ENCODE assay signal across 9 cellular contexts in genomic region chr6:2744206-2744771, GRCh38. TPM values are rescaled to one million over a fixed set of nuclear protein-coding genes. Genes with fewer than 3 reads are reported as not detected.
A peak's percentile ranks its signal among the peaks of the same experiment; 100 is the strongest.
DNase-seq lines count a peak whose midpoint lies in the region; ATAC-seq, FAIRE-seq and TF ChIP-seq lines count a peak whose summit lies in the region.
"Had no signal": no experiment of that assay in that cellular context is flagged by ENCODE, and none has a peak within 500 bp of the region (broad histone marks: within the 10 kb centered on the region; RNA-seq: fewer than 3 reads in every experiment).

No MANE protein-coding gene starts in this region.

- TF ChIP-seq CTCF in H1 (IDR thresholded peaks at IDR 0.05; ENCODE audit: control extremely low read depth in 1 of 3, insufficient read depth in 1 of 3, low read depth in 1 of 3, low read length in 3 of 3) (peak in 2 of 3 experiments; percentile 13 to 35; a peak in 2 of 4 replicates), neural progenitor cell (IDR thresholded peaks at IDR 0.05) (peak; percentile 30), GM10266 (IDR thresholded peaks at IDR 0.05; ENCODE audit: control insufficient read depth, insufficient read depth, low read depth, missing control alignments) (no peak)

- H3K79me2 ChIP-seq in H1 (ENCODE audit: control insufficient read depth in 1 of 2, insufficient read depth in 2 of 2, low read length in 2 of 2) (no peaks in the 10 kb centered on the region), neural progenitor cell (ENCODE audit: low read depth) (no peaks in the 10 kb centered on the region)

- H3K23ac ChIP-seq in H1 (ENCODE audit: insufficient read length): no peak overlapping the region

- no peak overlapping the region for H4K91ac ChIP-seq in H1 (replicated peaks; ENCODE audit: insufficient read length, low read length)

- no peak overlapping the region for H2BK20ac ChIP-seq in H1 (ENCODE audit: low read length)

- H3K14ac ChIP-seq in H1 (ENCODE audit: insufficient read length): no peak overlapping the region

- TF ChIP-seq POLR2A in H1 (IDR thresholded peaks at IDR 0.05; ENCODE audit: control extremely low read depth in 1 of 2, low read depth in 2 of 2, low read length in 2 of 2): no peak

- no peak overlapping the region for H3K56ac ChIP-seq in H1 (replicated peaks; ENCODE audit: insufficient read length, low read depth, low read length)

- peaks cover 0 to 5% (median 4%) of the 10 kb centered on the region in 4 experiments; a peak in 5 of 7 replicates for H3K4me1 ChIP-seq in H1 (replicated peaks in 1 of 4; ENCODE audit: control insufficient read depth in 3 of 4, insufficient read depth in 4 of 4, low read length in 3 of 4)
- peaks cover 35% of the 10 kb centered on the region for H3K4me1 ChIP-seq in neural progenitor cell

- no peak overlapping the region for H2BK5ac ChIP-seq in H1 (ENCODE audit: low read depth, low read length)

- FAIRE-seq in H1 (lab: Jason Lieb, UNC): no peak
- FAIRE-seq: GM18507 had no signal

- H3K9me3 Mint-ChIP-seq in neural progenitor cell: no peaks in the 10 kb centered on the region
- H3K9me3 Mint-ChIP-seq in activated CD8-positive, alpha-beta memory T cell treated with anti-CD3 and anti-CD28 coated beads, Interleukin-2, amount 10 ng/mL, durations not matched to agents 7 days and 5 days (ENCODE audit: low read depth): no peaks in the 10 kb centered on the region

- H3K23me2 ChIP-seq in H1 (ENCODE audit: low read depth, low read length): no peaks in the 10 kb centered on the region

- no peaks in the 10 kb centered on the region for H3K36me3 Mint-ChIP-seq in neural progenitor cell
- H3K36me3 Mint-ChIP-seq in activated CD8-positive, alpha-beta memory T cell treated with anti-CD3 and anti-CD28 coated beads, Interleukin-2, amount 10 ng/mL, durations not matched to agents 7 days and 5 days: no peaks in the 10 kb centered on the region

- H3K27me3 ChIP-seq in H1 (replicated peaks in 1 of 4; ENCODE audit: control insufficient read depth in 3 of 4, extremely low read depth in 1 of 4, insufficient read depth in 3 of 4, low read length in 3 of 4): no peaks in the 10 kb centered on the region; a peak in 1 of 7 replicates
- H3K27me3 ChIP-seq in neural progenitor cell: no peaks in the 10 kb centered on the region

- H3K9me3 ChIP-seq in H1 (ENCODE audit: insufficient read depth in 2 of 2, low read depth in 1 of 2, low read length in 1 of 2): no peaks in the 10 kb centered on the region
- H3K9me3 ChIP-seq in neural progenitor cell (ENCODE audit: low read depth): no peaks in the 10 kb centered on the region

- no peaks in the 10 kb centered on the region for H3K36me3 ChIP-seq in H1 (ENCODE audit: control insufficient read depth in 2 of 4, insufficient read depth in 4 of 4, low read length in 3 of 4)
- no peaks in the 10 kb centered on the region for H3K36me3 ChIP-seq in neural progenitor cell

- H3K27ac ChIP-seq in H1 (ENCODE audit: low read depth, low read length): no peak overlapping the region
- H3K27ac ChIP-seq in neural progenitor cell: no peak overlapping the region

- DNase-seq in GM03348 (ENCODE audit: low spot score): peak; percentile 23
- DNase-seq in NCI-H524 (lab: John Stamatoyannopoulos, UW): peak; percentile 63 to 88
- no peak for DNase-seq in H1 (ENCODE audit: low read depth in 1 of 2, low spot score in 2 of 2)
- no peak for DNase-seq in neural progenitor cell (ENCODE audit: low spot score)
- no peak for DNase-seq in AG08395 (ENCODE audit: low spot score)
- DNase-seq in activated CD8-positive, alpha-beta memory T cell treated with anti-CD3 and anti-CD28 coated beads, Interleukin-2, amount 10 ng/mL, durations not matched to agents 7 days and 5 days: no peak
- no peak for DNase-seq in GM10266 (ENCODE audit: extremely low spot score)

- H4K20me1 ChIP-seq in H1 (replicated peaks in 1 of 2; ENCODE audit: control insufficient read depth in 1 of 2, insufficient read depth in 2 of 2, low read length in 2 of 2) (no peaks in the 10 kb centered on the region), neural progenitor cell (ENCODE audit: low read depth) (no peaks in the 10 kb centered on the region)

- H3K9ac ChIP-seq in H1 (replicated peaks in 1 of 4; ENCODE audit: extremely low read depth in 1 of 4, low read depth in 3 of 4, low read length in 3 of 4) (no peak overlapping the region), neural progenitor cell (no peak overlapping the region)

- H3K4me1 Mint-ChIP-seq in neural progenitor cell: peaks cover 72% of the 10 kb centered on the region
- H3K4me1 Mint-ChIP-seq in activated CD8-positive, alpha-beta memory T cell treated with anti-CD3 and anti-CD28 coated beads, Interleukin-2, amount 10 ng/mL, durations not matched to agents 7 days and 5 days: no peaks in the 10 kb centered on the region

- no peaks in the 10 kb centered on the region for H3K79me1 ChIP-seq in H1 (ENCODE audit: low read depth, low read length)

- no peak for ATAC-seq in HG02884 (IDR thresholded peaks at IDR 0.05; ENCODE audit: unreplicated experiment)
- ATAC-seq in activated CD8-positive, alpha-beta memory T cell treated with anti-CD3 and anti-CD28 coated beads, Interleukin-2, amount 10 ng/mL, durations not matched to agents 7 days and 5 days: no peak

- H3F3A ChIP-seq in neural progenitor cell (ENCODE audit: low read depth): peaks cover 21% of the 10 kb centered on the region

- no peak overlapping the region for H4K8ac ChIP-seq in H1 (ENCODE audit: extremely low read depth, insufficient read depth, low read length)

- POLR2A ChIA-PET in H1 (lab: Charles Lee; ENCODE audit: partially characterized antibody): interaction anchor here (0.6 to 0.9 kb wide), 2 partner anchors 20 to 181 kb away, joined by 3 read pairs; no protein-coding TSS in a partner anchor

- TF ChIP-seq EP300 in H1 (IDR thresholded peaks at IDR 0.05; ENCODE audit: borderline replicate concordance in 1 of 2, low read depth in 2 of 2, low read length in 2 of 2): no peak

- TF ChIP-seq RAD21 in H1 (IDR thresholded peaks at IDR 0.05 in 1 of 2, conservative IDR thresholded peaks at IDR 0.05 in 1 of 2; ENCODE audit: low read depth in 2 of 2, low read length in 2 of 2): peak; percentile 24 to 26; a peak in 3 of 4 replicates

- CTCF ChIA-PET in H1 (lab: Charles Lee; ENCODE audit: partially characterized antibody): interaction anchor here (1.8 to 9.9 kb wide), 2 partner anchors 16 to 208 kb away, joined by 6 to 163 read pairs; no protein-coding TSS in a partner anchor
- CTCF ChIA-PET in activated CD8-positive, alpha-beta memory T cell treated with anti-CD3 and anti-CD28 coated beads, Interleukin-2, amount 10 ng/mL, durations not matched to agents 7 days and 5 days (lab: Charles Lee): no interaction called here

- no peak overlapping the region for H2BK120ac ChIP-seq in H1 (replicated peaks; ENCODE audit: low read depth, low read length)

- H3K27me3 Mint-ChIP-seq in neural progenitor cell (ENCODE audit: insufficient read depth, low read depth): peaks cover 27% of the 10 kb centered on the region
- H3K27me3 Mint-ChIP-seq in activated CD8-positive, alpha-beta memory T cell treated with anti-CD3 and anti-CD28 coated beads, Interleukin-2, amount 10 ng/mL, durations not matched to agents 7 days and 5 days: peaks cover 15% of the 10 kb centered on the region

- H2AFZ ChIP-seq in H1 (ENCODE audit: low read length) (0 out of 2 replicates have a peak overlapping the region, but pooled peaks have one; percentile 14), neural progenitor cell (replicated peaks) (no peak overlapping the region)

- WGBS in H1 (ENCODE audit: extremely low coverage in 1 of 2, insufficient coverage in 1 of 2, insufficient read length in 1 of 2, insufficient replicate concordance in 2 of 2, low coverage in 1 of 2, low lambda C conversion rate in 2 of 2, missing lambda C conversion rate in 1 of 2), 2 experiments: 84% methylated on average over 9 of the region's 9 CpGs; no CpG with 5 or more reads in 1 of the 2 experiments

- H3K4me2 ChIP-seq in H1 (ENCODE audit: insufficient read depth in 1 of 2, low read depth in 2 of 2, low read length in 2 of 2): no peak overlapping the region
- H3K4me2 ChIP-seq in neural progenitor cell: no peak overlapping the region

- H3K4me3 ChIP-seq in H1 (ENCODE audit: extremely low read depth in 1 of 4, insufficient read depth in 2 of 4, low read depth in 3 of 4, low read length in 4 of 4) (no peak overlapping the region), neural progenitor cell (no peak overlapping the region)

- no peak overlapping the region for H2BK12ac ChIP-seq in H1 (ENCODE audit: low read depth, low read length)

- H2BK15ac ChIP-seq in H1 (ENCODE audit: low read length): no peak overlapping the region

- no peak overlapping the region for H4K5ac ChIP-seq in H1 (ENCODE audit: insufficient read length, low read depth, low read length)

- H3K18ac ChIP-seq in H1 (ENCODE audit: extremely low read depth, low read length): no peak overlapping the region

- H3K4ac ChIP-seq in H1 (replicated peaks; ENCODE audit: insufficient read length, low read depth, low read length): no peak overlapping the region

- no peak overlapping the region for H2AK5ac ChIP-seq in H1 (ENCODE audit: low read depth, low read length)

- H3K27ac Mint-ChIP-seq in neural progenitor cell: peak overlapping the region; percentile 85
- H3K27ac Mint-ChIP-seq in activated CD8-positive, alpha-beta memory T cell treated with anti-CD3 and anti-CD28 coated beads, Interleukin-2, amount 10 ng/mL, durations not matched to agents 7 days and 5 days: no peak overlapping the region

- peak overlapping the region; percentile 19 for H3K4me3 Mint-ChIP-seq in neural progenitor cell
- no peak overlapping the region for H3K4me3 Mint-ChIP-seq in activated CD8-positive, alpha-beta memory T cell treated with anti-CD3 and anti-CD28 coated beads, Interleukin-2, amount 10 ng/mL, durations not matched to agents 7 days and 5 days

RNA-seq across cellular contexts. Expression of gene MYLK4, which starts 6.4 kb away (rescaled TPM):
- 0.13 and 0.17 TPM in 2 replicates for total RNA-seq in H1 (2021; fragmentation: NEBNext Ultra II Directional; extraction: Animal tissue kit (Norgen Biotek cat#: 25700))
- 0.11 TPM in 2 replicates for polyA plus RNA-seq in H1 (2011; rRNA removed)
- polyA plus RNA-seq in H1 (2011; cell fraction: cytosol; rRNA removed): 0.13 TPM
- 0.11 TPM for polyA plus RNA-seq in H1 (2011; cell fraction: nucleus; rRNA removed)
- polyA plus RNA-seq in H1 (2012, experiment 1 of 2): 0.09 to 0.17 TPM (median 0.11 TPM) in 4 replicates
- not detected for polyA plus RNA-seq in H1 (2012, experiment 2 of 2)
- polyA plus RNA-seq in H1 (2013, experiment 1 of 2): 0.14 TPM
- 0.11 TPM for polyA plus RNA-seq in H1 (2013, experiment 2 of 2)
- 0.06 and 0.20 TPM in 2 replicates for polyA minus RNA-seq in H1 (2011; rRNA and poly(A)+ RNA removed)
- polyA minus RNA-seq in H1 (2011; cell fraction: cytosol; rRNA and poly(A)+ RNA removed): not detected
- 0.10 TPM for polyA minus RNA-seq in H1 (2011; cell fraction: nucleus; rRNA and poly(A)+ RNA removed)
- total RNA-seq in neural progenitor cell (ENCODE audit: low replicate concordance): 0.25 TPM in 1 of 2 replicates, not detected in the other
- total RNA-seq in activated CD8-positive, alpha-beta memory T cell treated with anti-CD3 and anti-CD28 coated beads, Interleukin-2, amount 10 ng/mL, durations not matched to agents 7 days and 5 days: under 1 TPM; 0.18 to 0.23 TPM

RNA-seq across cellular contexts. Expression of gene WRNIP1, which starts 20.9 kb away (rescaled TPM):
- total RNA-seq in H1 (2021; fragmentation: NEBNext Ultra II Directional; extraction: Animal tissue kit (Norgen Biotek cat#: 25700)): 39.2 TPM in 2 replicates
- polyA plus RNA-seq in H1 (2011; rRNA removed): 38.2 and 42.2 TPM in 2 replicates
- 47.3 TPM for polyA plus RNA-seq in H1 (2011; cell fraction: cytosol; rRNA removed)
- polyA plus RNA-seq in H1 (2011; cell fraction: nucleus; rRNA removed): 39.8 TPM
- 31.7 to 35.4 TPM (median 33.2 TPM) in 4 replicates for polyA plus RNA-seq in H1 (2012, experiment 1 of 2)
- 31.8 TPM for polyA plus RNA-seq in H1 (2012, experiment 2 of 2)
- polyA plus RNA-seq in H1 (2013, experiment 1 of 2): 22.5 TPM
- 22.7 TPM for polyA plus RNA-seq in H1 (2013, experiment 2 of 2)
- 21.8 and 30.5 TPM in 2 replicates for polyA minus RNA-seq in H1 (2011; rRNA and poly(A)+ RNA removed)
- 16.9 TPM for polyA minus RNA-seq in H1 (2011; cell fraction: cytosol; rRNA and poly(A)+ RNA removed)
- polyA minus RNA-seq in H1 (2011; cell fraction: nucleus; rRNA and poly(A)+ RNA removed): 23.3 TPM
- 25.3 and 34.5 TPM in 2 replicates for total RNA-seq in neural progenitor cell (ENCODE audit: low replicate concordance)
- total RNA-seq in activated CD8-positive, alpha-beta memory T cell treated with anti-CD3 and anti-CD28 coated beads, Interleukin-2, amount 10 ng/mL, durations not matched to agents 7 days and 5 days: 10 to 100 TPM; 48.7 to 53.3 TPM

Comparison
In these comparisons a context has a peak if more than half of its experiments do, and no peak if none do; other contexts are left out.
1. DNase-seq: peak in GM03348 (single experiment) and NCI-H524 (2 of 2); none in H1 (0 of 2), neural progenitor cell (single experiment), AG08395 (single experiment), activated CD8-positive, alpha-beta memory T cell treated with anti-CD3 and anti-CD28 coated beads, Interleukin-2, amount 10 ng/mL, durations not matched to agents 7 days and 5 days (single experiment) and GM10266 (single experiment).